Comparison of ENCODE assay signal across 11 cellular contexts in the genomic region with DNA sequence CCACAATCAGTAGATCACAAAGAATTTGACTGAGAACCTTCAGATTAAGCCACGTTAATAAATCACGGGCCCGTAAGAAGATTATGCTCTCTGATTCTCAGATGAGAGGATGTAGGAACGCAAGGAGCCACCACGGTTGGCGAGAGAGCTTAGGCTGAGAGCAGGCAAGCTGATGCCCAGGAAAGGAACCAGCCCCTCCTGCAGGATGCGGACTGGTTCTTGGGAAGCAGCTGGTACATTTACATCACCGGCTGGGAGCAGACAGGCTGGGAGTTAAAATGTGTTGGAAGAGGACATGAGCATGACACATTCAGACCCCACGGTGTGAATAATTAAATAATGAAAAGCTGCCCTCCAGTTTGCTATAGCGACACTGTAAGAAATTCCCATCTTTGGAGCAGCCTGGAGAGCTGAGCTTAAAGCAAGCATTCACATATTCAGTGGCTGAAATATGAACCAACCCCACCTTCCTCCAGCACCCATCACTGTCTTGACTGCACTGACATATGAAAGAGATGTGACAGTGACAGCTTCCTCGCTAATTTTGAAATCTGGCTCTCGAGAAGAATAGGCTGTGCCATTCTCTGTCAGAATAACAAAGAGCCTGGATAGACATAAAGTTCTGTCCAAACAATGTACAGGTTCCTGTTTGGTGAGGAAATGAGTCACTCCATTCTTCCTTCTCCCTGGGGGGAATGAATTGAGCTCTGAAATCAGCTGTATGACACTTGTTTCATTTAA. TPM values are rescaled to one million over a fixed set of nuclear protein-coding genes. Genes with fewer than 3 reads are reported as not detected.
DNase-seq lines count a peak whose midpoint lies in the region; ATAC-seq and TF ChIP-seq lines count a peak whose summit lies in the region.
"Had no signal": no experiment of that assay in that cellular context is flagged by ENCODE, and none has a peak within 500 bp of the region (broad histone marks: within the 10 kb centered on the region; RNA-seq: fewer than 3 reads in every experiment).

No MANE protein-coding gene starts in this region.

- intact Hi-C loops in lower leg skin (cut with DNase I; ENCODE audit: low total_unique reads) (no loop called here), mucosa of descending colon (cut with DNase I, micrococcal nuclease) (no loop called here)

- TF ChIP-seq CTCF in astrocyte of the spinal cord (IDR thresholded peaks at IDR 0.05; ENCODE audit: low read depth, low read length) (no peak), lower leg skin (IDR thresholded peaks at IDR 0.05) (no peak), mucosa of descending colon (IDR thresholded peaks at IDR 0.05) (no peak), gastroesophageal sphincter (IDR thresholded peaks at IDR 0.05) (no peak)

- no peak overlapping the region for H3K27ac ChIP-seq in ACC112 (ENCODE audit: low read depth, low read length)
- no peak overlapping the region for H3K27ac ChIP-seq in gastroesophageal sphincter
- H3K27ac ChIP-seq: spleen had no signal

- H3K27me3 ChIP-seq in ACC112 (ENCODE audit: insufficient read depth, low read length) (no peaks in the 10 kb centered on the region), gastroesophageal sphincter (no peaks in the 10 kb centered on the region)
- H3K27me3 ChIP-seq: spleen had no signal

- H3K4me3 ChIP-seq in ACC112 (ENCODE audit: low read depth, low read length): peak overlapping the region; percentile 16; the same call in 1 of the 2 replicates
- no peak overlapping the region for H3K4me3 ChIP-seq in astrocyte of the spinal cord (ENCODE audit: low read depth, low read length)
- H3K4me3 ChIP-seq in lower leg skin (ENCODE audit: low read depth, poor library complexity, severe bottlenecking): no peak overlapping the region
- no peak overlapping the region for H3K4me3 ChIP-seq in mucosa of descending colon
- H3K4me3 ChIP-seq in gastroesophageal sphincter: no peak overlapping the region
- H3K4me3 ChIP-seq: spleen had no signal

- H3K4me1 ChIP-seq in ACC112 (ENCODE audit: control insufficient read depth, insufficient read depth, low read length, unreplicated experiment) (peaks cover 18% of the 10 kb centered on the region), mucosa of descending colon (ENCODE audit: low read depth) (no peaks in the 10 kb centered on the region), gastroesophageal sphincter (no peaks in the 10 kb centered on the region)

- no peak for TF ChIP-seq EP300 in gastroesophageal sphincter (IDR thresholded peaks at IDR 0.05)

- H3K36me3 ChIP-seq in ACC112 (ENCODE audit: insufficient read depth, low read length) (no peaks in the 10 kb centered on the region), mucosa of descending colon (ENCODE audit: low read depth) (no peaks in the 10 kb centered on the region), gastroesophageal sphincter (no peaks in the 10 kb centered on the region)
- H3K36me3 ChIP-seq: spleen had no signal

- TF ChIP-seq POLR2A in lower leg skin (IDR thresholded peaks at IDR 0.05): no peak
- TF ChIP-seq POLR2A in gastroesophageal sphincter (IDR thresholded peaks at IDR 0.05): no peak

- in situ Hi-C loops in astrocyte of the spinal cord (cut with HindIII; ENCODE audit: low sequenced_read_pairs): no loop called here

- ATAC-seq in mucosa of descending colon: no peak
- ATAC-seq in gastroesophageal sphincter: no peak

- H3K9me3 ChIP-seq in mucosa of descending colon (no peaks in the 10 kb centered on the region), gastroesophageal sphincter (no peaks in the 10 kb centered on the region)
- H3K9me3 ChIP-seq: spleen had no signal

- no peaks in the 10 kb centered on the region for H3K79me2 ChIP-seq in ACC112 (ENCODE audit: control insufficient read depth, insufficient read depth, low read length, unreplicated experiment)

- WGBS in lower leg skin, 2 donors: 61 to 66% methylated on average over 12 of the region's 12 CpGs
- WGBS in gastroesophageal sphincter (ENCODE audit: low coverage in 1 of 2), 2 donors: 75 to 78% methylated on average over 11 of the region's 12 CpGs

- no peak overlapping the region for H2AFZ ChIP-seq in ACC112 (ENCODE audit: low read length, unreplicated experiment)

- DNase-seq in LHCN-M2 (ENCODE audit: low read depth) (peak; percentile 92), astrocyte of the spinal cord (ENCODE audit: low read depth, low spot score) (peak; percentile 59), inferior parietal cortex (ENCODE audit: extremely low spot score) (peak; percentile 69), lower leg skin (ENCODE audit: low spot score in 2 of 2) (no peak), mucosa of descending colon (no peak)
- no peak for DNase-seq in central memory CD4-positive, alpha-beta T cell
- DNase-seq: activated CD4-positive, alpha-beta T cell treated with anti-CD3 and anti-CD28 coated beads, Interleukin-2, amount 10 ng/mL, durations not matched to agents 24 days and 14 days; KG1; spleen had no signal

RNA-seq across cellular contexts. Expression of a gene that starts 33.1 kb away (rescaled TPM):
- total RNA-seq in LHCN-M2 (2014; rRNA removed): 10.8 and 15.0 TPM in 2 replicates
- 4.5 TPM for polyA plus RNA-seq in LHCN-M2 (2012)
- 10 to 100 TPM; 37.0 to 79.9 (median 49.5) TPM for total RNA-seq in lower leg skin
- 10 to 100 TPM in 2 of 3 donors, 1 to 10 TPM in 1; 8.2 to 24.3 (median 23.2) TPM for total RNA-seq in mucosa of descending colon
- total RNA-seq in gastroesophageal sphincter: 10 to 100 TPM in 2 of 4 donors, 1 to 10 TPM in 2; 2.6 to 13.6 (median 7.2) TPM
- total RNA-seq: activated CD4-positive, alpha-beta T cell treated with anti-CD3 and anti-CD28 coated beads, Interleukin-2, amount 10 ng/mL, durations not matched to agents 24 days and 14 days had no signal

Comparison
In these comparisons a context has a peak if more than half of its experiments do, and no peak if none do; other contexts are left out.
1. DNase-seq: peak in LHCN-M2 (single experiment), astrocyte of the spinal cord (single experiment) and inferior parietal cortex (single experiment); none in lower leg skin (0 of 2), central memory CD4-positive, alpha-beta T cell (single experiment) and mucosa of descending colon (0 of 3).